1 cellular context compared by ENCODE assay signal in the genomic region with DNA sequence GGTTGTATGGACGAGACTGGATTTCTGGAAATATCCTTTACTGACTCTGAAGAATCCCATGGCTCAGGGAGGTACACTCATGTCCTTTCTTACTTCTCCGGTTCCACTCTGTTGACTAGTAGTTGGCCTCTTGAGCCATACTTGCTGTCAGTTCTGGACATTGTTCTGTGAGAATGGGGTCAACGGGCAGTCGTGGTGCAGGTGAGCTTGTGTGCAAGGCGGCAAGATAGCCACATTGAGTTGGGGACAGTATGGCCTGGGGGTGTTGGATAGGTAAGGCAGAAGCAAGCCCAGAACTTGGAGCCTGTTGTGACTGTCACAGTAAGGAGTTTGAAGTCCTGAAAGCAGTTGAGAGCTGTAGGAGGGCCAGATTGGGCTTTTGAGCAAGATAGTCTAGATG.
TF ChIP-seq lines count a peak whose summit lies in the region.

No MANE protein-coding gene starts in this region.

TF ChIP-seq in HepG2, 621 proteins besides CTCF, POLR2A, EP300 and RAD21:
- 0 out of 2 replicates have a peak, but pooled peaks have one; percentile 24 for TF ChIP-seq SP4 (CRISPR knock-in tag; IDR thresholded peaks at IDR 0.05)
- TF ChIP-seq RBM22 (optimal IDR thresholded peaks at IDR 0.05; ENCODE audit: low read length): peak; percentile 52
- TF ChIP-seq LBX2 (CRISPR knock-in tag; IDR thresholded peaks at IDR 0.05; ENCODE audit: borderline replicate concordance): no peak
- TF ChIP-seq ZNF30 (CRISPR knock-in tag; IDR thresholded peaks at IDR 0.05): no peak
- no peak for TF ChIP-seq ZNF101 (CRISPR knock-in tag; IDR thresholded peaks at IDR 0.05; ENCODE audit: borderline replicate concordance, low read depth)
- TF ChIP-seq SRSF9 (IDR thresholded peaks at IDR 0.05; ENCODE audit: borderline replicate concordance, insufficient read depth, low read depth, low read length, poor library complexity, severe bottlenecking): no peak
- TF ChIP-seq HOXA9 (CRISPR knock-in tag; IDR thresholded peaks at IDR 0.05; ENCODE audit: borderline replicate concordance): no peak
- TF ChIP-seq ARID2 (CRISPR knock-in tag; IDR thresholded peaks at IDR 0.05; ENCODE audit: borderline replicate concordance): no peak
- TF ChIP-seq ATM (IDR thresholded peaks at IDR 0.05; ENCODE audit: borderline replicate concordance): no peak
